Comparison of ENCODE assay signal across 9 cellular contexts in the genomic region with DNA sequence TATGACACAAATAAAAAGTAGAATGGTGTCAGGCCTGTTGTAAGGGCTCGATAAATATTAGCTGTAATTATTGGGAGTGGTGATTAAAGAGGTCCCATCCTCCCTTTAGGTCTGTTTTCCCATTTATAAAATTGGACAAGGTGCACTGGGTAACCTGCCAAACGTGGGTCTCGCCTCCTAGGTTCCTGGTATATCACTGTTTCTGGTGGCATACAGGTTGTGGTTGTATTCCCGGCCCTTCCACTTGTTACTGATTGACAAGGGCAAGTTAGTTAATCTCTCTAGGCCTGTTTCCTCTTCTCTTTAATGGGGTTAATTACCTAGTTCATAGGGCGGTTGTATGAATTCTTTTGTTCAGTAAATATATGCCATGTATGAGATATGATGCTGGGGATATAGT. TPM values are rescaled to one million over a fixed set of nuclear protein-coding genes. Genes with fewer than 3 reads are reported as not detected.
DNase-seq lines count a peak whose midpoint lies in the region; ATAC-seq and TF ChIP-seq lines count a peak whose summit lies in the region.
"Had no signal": no experiment of that assay in that cellular context is flagged by ENCODE, and none has a peak within 500 bp of the region (broad histone marks: within the 10 kb centered on the region; RNA-seq: fewer than 3 reads in every experiment).

No MANE protein-coding gene starts in this region.

- H3K27ac ChIP-seq in spleen = peak overlapping the region in 7 of 8 donors; percentile 96 to 100 (median 99)

- DNase-seq in HT-29 (ENCODE audit: low spot score) (peak; percentile 17), spleen (no peak), NCI-H345 treated with DMSO at 0.1 percent for 48 hours (lab: John Stamatoyannopoulos, UW; ENCODE audit: unreplicated experiment) (no peak), SW480 (ENCODE audit: low spot score) (no peak)
- DNase-seq in activated T-helper 1 cell treated with anti-CD3 and anti-CD28 coated beads, Interleukin-12 subunit alpha, Interleukin-12 subunit beta, Interleukin-2, Interleukin-4 antibody, amounts not matched to agents 30 ng/mL and 10 ng/mL and 1 ng/mL, durations not matched to agents 14 hours and 24 hours and 36 hours (ENCODE audit: low spot score) = no peak
- no peak for DNase-seq in activated effector memory CD4-positive, alpha-beta T cell treated with anti-CD3 and anti-CD28 coated beads, Interleukin-2, amount 50 U/mL, for 16 hours
- DNase-seq: retina had no signal

- no peaks in the 10 kb centered on the region for H3K9me3 Mint-ChIP-seq in activated T-helper 1 cell treated with anti-CD3 and anti-CD28 coated beads, Interleukin-12 subunit alpha, Interleukin-12 subunit beta, Interleukin-2, Interleukin-4 antibody, amounts not matched to agents 30 ng/mL and 10 ng/mL and 1 ng/mL, durations not matched to agents 14 hours and 24 hours and 36 hours

- peak overlapping the region; percentile 98 for H3K4me3 Mint-ChIP-seq in activated T-helper 1 cell treated with anti-CD3 and anti-CD28 coated beads, Interleukin-12 subunit alpha, Interleukin-12 subunit beta, Interleukin-2, Interleukin-4 antibody, amounts not matched to agents 30 ng/mL and 10 ng/mL and 1 ng/mL, durations not matched to agents 14 hours and 24 hours and 36 hours

- H3K36me3 Mint-ChIP-seq in activated T-helper 1 cell treated with anti-CD3 and anti-CD28 coated beads, Interleukin-12 subunit alpha, Interleukin-12 subunit beta, Interleukin-2, Interleukin-4 antibody, amounts not matched to agents 30 ng/mL and 10 ng/mL and 1 ng/mL, durations not matched to agents 14 hours and 24 hours and 36 hours (ENCODE audit: low read depth) = peaks cover 33% of the 10 kb centered on the region

- H3K4me1 ChIP-seq in spleen = peaks cover 36 to 72% (median 56%) of the 10 kb centered on the region in 6 donors

- no peak for ATAC-seq in HG03378 (IDR thresholded peaks at IDR 0.05; ENCODE audit: unreplicated experiment)

- H3K27me3 ChIP-seq in spleen (replicated peaks in 1 of 7) = no peaks in the 10 kb centered on the region

- no peaks in the 10 kb centered on the region for H3K27me3 Mint-ChIP-seq in activated T-helper 1 cell treated with anti-CD3 and anti-CD28 coated beads, Interleukin-12 subunit alpha, Interleukin-12 subunit beta, Interleukin-2, Interleukin-4 antibody, amounts not matched to agents 30 ng/mL and 10 ng/mL and 1 ng/mL, durations not matched to agents 14 hours and 24 hours and 36 hours (ENCODE audit: insufficient read depth)

- peaks cover 45% of the 10 kb centered on the region for H3K4me1 Mint-ChIP-seq in activated T-helper 1 cell treated with anti-CD3 and anti-CD28 coated beads, Interleukin-12 subunit alpha, Interleukin-12 subunit beta, Interleukin-2, Interleukin-4 antibody, amounts not matched to agents 30 ng/mL and 10 ng/mL and 1 ng/mL, durations not matched to agents 14 hours and 24 hours and 36 hours (ENCODE audit: low read depth)

- H3K4me3 ChIP-seq in iPS-18c (ENCODE audit: insufficient read depth, low read depth, low read length) (peak overlapping the region; percentile 88), spleen (peak overlapping the region; percentile 71 to 92 (median 83))

- peaks cover 2% of the 10 kb centered on the region for H3K9me3 ChIP-seq in iPS-18c (ENCODE audit: control insufficient read depth, insufficient read depth, low read length)
- no peaks in the 10 kb centered on the region for H3K9me3 ChIP-seq in spleen

- intact Hi-C loops in activated T-helper 1 cell treated with anti-CD3 and anti-CD28 coated beads, Interleukin-12 subunit alpha, Interleukin-12 subunit beta, Interleukin-2, Interleukin-4 antibody, amounts not matched to agents 30 ng/mL and 10 ng/mL and 1 ng/mL, durations not matched to agents 14 hours and 24 hours and 36 hours (cut with micrococcal nuclease) = loop anchor here (5.0 kb wide), 1 partner anchor 46 kb away; no protein-coding TSS in a partner anchor
- intact Hi-C loops in spleen (cut with DNase I; ENCODE audit: low total_unique reads) = no loop called here

- TF ChIP-seq CTCF in spleen (IDR thresholded peaks at IDR 0.05 in 8 of 11, conservative IDR thresholded peaks at IDR 0.05 in 3 of 11) = no peak

- no peak for TF ChIP-seq POLR2A in spleen (IDR thresholded peaks at IDR 0.05)

- WGBS in spleen, 5 donors = 59 to 76% (median 66%) methylated on average over 5 of the region's 5 CpGs

- H3K36me3 ChIP-seq in spleen = peaks cover 0 to 43% (median 22%) of the 10 kb centered on the region in 6 donors

- H3K27ac Mint-ChIP-seq in activated T-helper 1 cell treated with anti-CD3 and anti-CD28 coated beads, Interleukin-12 subunit alpha, Interleukin-12 subunit beta, Interleukin-2, Interleukin-4 antibody, amounts not matched to agents 30 ng/mL and 10 ng/mL and 1 ng/mL, durations not matched to agents 14 hours and 24 hours and 36 hours = peak overlapping the region; percentile 15

RNA-seq across cellular contexts. Expression of a gene that starts 1.5 kb away (rescaled TPM):
- total RNA-seq in HT-29 (2014; rRNA removed; shearing (Covaris generic)) = 430 and 450 TPM in 2 replicates
- total RNA-seq in activated T-helper 1 cell treated with anti-CD3 and anti-CD28 coated beads, Interleukin-12 subunit alpha, Interleukin-12 subunit beta, Interleukin-2, Interleukin-4 antibody, amounts not matched to agents 30 ng/mL and 10 ng/mL and 1 ng/mL, durations not matched to agents 14 hours and 24 hours and 36 hours = 214 and 215 TPM in 2 replicates
- total RNA-seq in spleen = 100 to 1,000 TPM; 148 to 200 (median 178) TPM
- 100 to 1,000 TPM in 1 of 3 donors, 10 to 100 TPM in 2; 81.1 to 103 (median 99.2) TPM for polyA plus RNA-seq in spleen

RNA-seq across cellular contexts. Expression of a gene that starts 20.0 kb away (rescaled TPM):
- total RNA-seq in HT-29 (2014; rRNA removed; shearing (Covaris generic)) = 0.10 and 1.6 TPM in 2 replicates
- 7.8 and 10.8 TPM in 2 replicates for total RNA-seq in activated T-helper 1 cell treated with anti-CD3 and anti-CD28 coated beads, Interleukin-12 subunit alpha, Interleukin-12 subunit beta, Interleukin-2, Interleukin-4 antibody, amounts not matched to agents 30 ng/mL and 10 ng/mL and 1 ng/mL, durations not matched to agents 14 hours and 24 hours and 36 hours
- total RNA-seq in spleen = 10 to 100 TPM; 16.7 to 26.8 (median 21.0) TPM
- polyA plus RNA-seq in spleen = 1 to 10 TPM; 4.9 to 7.6 (median 7.3) TPM

RNA-seq across cellular contexts. Expression of a gene that starts 51.6 kb away (rescaled TPM):
- 0.50 and 0.81 TPM in 2 replicates for total RNA-seq in HT-29 (2014; rRNA removed; shearing (Covaris generic))
- 4.1 and 6.7 TPM in 2 replicates for total RNA-seq in activated T-helper 1 cell treated with anti-CD3 and anti-CD28 coated beads, Interleukin-12 subunit alpha, Interleukin-12 subunit beta, Interleukin-2, Interleukin-4 antibody, amounts not matched to agents 30 ng/mL and 10 ng/mL and 1 ng/mL, durations not matched to agents 14 hours and 24 hours and 36 hours
- 10 to 100 TPM in 4 of 7 donors, 1 to 10 TPM in 3; 7.5 to 22.6 (median 10.3) TPM for total RNA-seq in spleen
- 1 to 10 TPM; 1.3 to 2.1 (median 2.1) TPM for polyA plus RNA-seq in spleen
